In the genomic region with DNA sequence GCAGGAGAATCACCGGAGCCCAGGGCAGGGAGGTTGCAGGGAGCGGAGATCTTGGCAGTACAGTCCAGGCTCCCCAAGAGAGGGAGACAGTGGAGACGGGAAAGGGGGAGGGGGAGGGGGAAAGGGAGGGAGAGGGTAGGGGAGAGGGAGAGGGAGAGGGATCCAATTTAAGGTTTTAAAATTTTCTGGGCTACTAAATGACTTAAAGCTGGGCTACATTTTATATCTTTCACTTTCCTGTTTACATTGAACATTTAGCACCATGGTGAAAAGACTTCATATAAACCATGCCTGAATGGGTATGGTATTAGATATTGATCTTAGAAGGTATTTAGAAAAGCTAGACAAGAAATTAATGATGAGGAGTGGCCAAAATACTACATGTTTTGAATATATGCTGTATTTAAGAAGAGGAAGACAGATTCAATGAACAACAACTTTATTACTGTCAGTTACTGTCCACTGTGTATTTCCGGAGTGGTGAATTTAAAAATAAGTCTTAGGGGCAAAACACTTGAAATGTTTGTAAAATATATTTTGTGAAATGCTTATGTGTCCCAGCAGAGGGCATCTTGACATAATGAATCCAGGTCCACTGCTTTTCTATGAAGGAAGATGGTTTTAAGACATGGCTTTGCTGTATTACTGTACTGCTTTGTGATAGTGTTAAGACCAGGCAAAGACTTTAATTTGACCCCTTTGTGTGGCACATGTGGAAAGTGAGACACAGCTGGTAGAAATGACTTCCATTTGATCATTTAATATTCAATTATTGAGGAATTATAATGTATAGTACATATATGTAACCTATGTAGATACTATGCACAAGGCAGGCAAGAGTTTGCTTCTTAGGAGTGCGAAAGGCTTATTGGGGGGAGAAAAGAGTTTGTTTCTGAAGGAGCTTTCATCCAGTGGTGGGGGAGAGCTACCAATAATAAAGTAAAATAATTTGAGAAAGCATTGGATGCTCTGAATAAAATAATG, we compare ENCODE assay signal across 9 cellular contexts. TPM values are rescaled to one million over a fixed set of nuclear protein-coding genes. Genes with fewer than 3 reads are reported as not detected.
A peak's percentile ranks its signal among the peaks of the same experiment; 100 is the strongest.
DNase-seq lines count a peak whose midpoint lies in the region; ATAC-seq, FAIRE-seq and TF ChIP-seq lines count a peak whose summit lies in the region.
"Had no signal": no experiment of that assay in that cellular context is flagged by ENCODE, and none has a peak within 500 bp of the region (broad histone marks: within the 10 kb centered on the region; RNA-seq: fewer than 3 reads in every experiment).

No MANE protein-coding gene starts in this region.

- POLR2A ChIA-PET in IMR-90 (lab: Charles Lee; ENCODE audit: unreplicated experiment) = no interaction called here
- POLR2A ChIA-PET in H1 (lab: Charles Lee; ENCODE audit: partially characterized antibody) = interaction anchor here (0.6 to 1.1 kb wide), 2 partner anchors 15 to 159 kb away, joined by 3 to 4 read pairs; no protein-coding TSS in a partner anchor
- POLR2A ChIA-PET in activated CD4-positive, alpha-beta memory T cell treated with anti-CD3 and anti-CD28 coated beads for 36 hours (lab: Charles Lee) = no interaction called here

- WGBS in IMR-90 (ENCODE audit: extremely low coverage in 2 of 2, insufficient read length in 1 of 2), 2 experiments = 90% methylated on average over 2 of the region's 5 CpGs; no CpG with 5 or more reads in 1 of the 2 experiments
- WGBS in H1 (ENCODE audit: extremely low coverage in 1 of 2, insufficient coverage in 1 of 2, insufficient read length in 1 of 2, insufficient replicate concordance in 2 of 2, low coverage in 1 of 2, low lambda C conversion rate in 2 of 2, missing lambda C conversion rate in 1 of 2), 2 experiments = 90% methylated on average over 4 of the region's 5 CpGs; no CpG with 5 or more reads in 1 of the 2 experiments

- H3K14ac ChIP-seq in IMR-90 (replicated peaks; ENCODE audit: low read depth, low read length) (no peak overlapping the region), H1 (ENCODE audit: insufficient read length) (no peak overlapping the region)

- peak; percentile 36 for FAIRE-seq in H1 (lab: Jason Lieb, UNC)

- CTCF ChIA-PET in IMR-90 (lab: Yijun Ruan, JAX) = interaction anchor here (0.6 to 1.6 kb wide), 6 partner anchors 34 to 287 kb away, joined by 3 to 9 read pairs (median 3); no protein-coding TSS in a partner anchor
- CTCF ChIA-PET in H1 (lab: Charles Lee; ENCODE audit: partially characterized antibody) = interaction anchor here (0.7 to 2.9 kb wide), 23 partner anchors 8 to 347 kb away, joined by 3 to 21 read pairs (median 3); no protein-coding TSS in a partner anchor
- CTCF ChIA-PET in activated CD4-positive, alpha-beta memory T cell treated with anti-CD3 and anti-CD28 coated beads for 36 hours (lab: Charles Lee) = interaction anchor here (0.6 to 2.6 kb wide), 11 partner anchors 9 to 346 kb away, joined by 3 to 11 read pairs (median 3); no protein-coding TSS in a partner anchor

- H3K27ac ChIP-seq in IMR-90 (ENCODE audit: insufficient read depth, low read length) (no peak overlapping the region), H1 (ENCODE audit: low read depth, low read length) (no peak overlapping the region)

- peaks cover 14% of the 10 kb centered on the region for H3K9me3 ChIP-seq in IMR-90 (ENCODE audit: control insufficient read depth, insufficient read depth, low read length)
- peaks cover 25 to 36% of the 10 kb centered on the region in 2 experiments for H3K9me3 ChIP-seq in H1 (ENCODE audit: insufficient read depth in 2 of 2, low read depth in 1 of 2, low read length in 1 of 2)

- H4K8ac ChIP-seq in IMR-90 (ENCODE audit: low read depth in 2 of 2, low read length in 2 of 2) = no peak overlapping the region
- no peak overlapping the region for H4K8ac ChIP-seq in H1 (ENCODE audit: extremely low read depth, insufficient read depth, low read length)

- H3K9ac ChIP-seq in IMR-90 (ENCODE audit: low read depth, low read length) (no peak overlapping the region; the same call in 1 of the 2 replicates), H1 (replicated peaks in 1 of 4; ENCODE audit: extremely low read depth in 1 of 4, low read depth in 3 of 4, low read length in 3 of 4) (no peak overlapping the region)

- TF ChIP-seq RAD21 in IMR-90 (IDR thresholded peaks at IDR 0.05; ENCODE audit: low read length) (peak; percentile 88), H1 (IDR thresholded peaks at IDR 0.05 in 1 of 2, conservative IDR thresholded peaks at IDR 0.05 in 1 of 2; ENCODE audit: low read depth in 2 of 2, low read length in 2 of 2) (peak; percentile 74)

- H3K27me3 ChIP-seq in IMR-90 (ENCODE audit: control insufficient read depth, insufficient read depth, low read length) (no peaks in the 10 kb centered on the region), H1 (replicated peaks in 1 of 4; ENCODE audit: control insufficient read depth in 3 of 4, extremely low read depth in 1 of 4, insufficient read depth in 3 of 4, low read length in 3 of 4) (no peaks in the 10 kb centered on the region)

- no peak overlapping the region for H3K27ac Mint-ChIP-seq in nephron
- H3K27ac Mint-ChIP-seq in activated CD4-positive, alpha-beta memory T cell treated with anti-CD3 and anti-CD28 coated beads for 36 hours = no peak overlapping the region
- H3K27ac Mint-ChIP-seq: activated B cell treated with CpG ODN at 0.5 μM for 24 hours had no signal

- H3K9me3 Mint-ChIP-seq in nephron = peaks cover 35% of the 10 kb centered on the region
- H3K9me3 Mint-ChIP-seq in activated CD4-positive, alpha-beta memory T cell treated with anti-CD3 and anti-CD28 coated beads for 36 hours = peaks cover 14% of the 10 kb centered on the region

- H3K79me1 ChIP-seq in IMR-90 (ENCODE audit: low read depth in 1 of 2, low read length in 2 of 2) = peaks cover 6 to 17% of the 10 kb centered on the region in 2 experiments
- H3K79me1 ChIP-seq in H1 (ENCODE audit: low read depth, low read length) = 0 out of 2 replicates have a peak, but pooled peaks cover 2% of the 10 kb centered on the region

- H3K4me2 ChIP-seq in IMR-90 (ENCODE audit: low read depth, low read length) (no peak overlapping the region; the same call in 1 of the 2 replicates), H1 (ENCODE audit: insufficient read depth in 1 of 2, low read depth in 2 of 2, low read length in 2 of 2) (0 out of 4 replicates have a peak overlapping the region, but pooled peaks of 1 of the 2 experiments have one; percentile 12)

- H3K4me3 ChIP-seq in IMR-90 (ENCODE audit: insufficient read depth, low read depth, low read length) (no peak overlapping the region), H1 (ENCODE audit: extremely low read depth in 1 of 4, insufficient read depth in 2 of 4, low read depth in 3 of 4, low read length in 4 of 4) (no peak overlapping the region)

- no peak overlapping the region for H2BK12ac ChIP-seq in H1 (ENCODE audit: low read depth, low read length)

- H2BK15ac ChIP-seq in IMR-90 (ENCODE audit: low read depth, low read length) (no peak overlapping the region), H1 (ENCODE audit: low read length) (0 out of 2 replicates have a peak overlapping the region, but pooled peaks have one; percentile 67)

- H2BK20ac ChIP-seq in IMR-90 (ENCODE audit: low read depth, low read length) (no peak overlapping the region), H1 (ENCODE audit: low read length) (no peak overlapping the region)

- H2BK5ac ChIP-seq in IMR-90 (ENCODE audit: low read depth, low read length, poor library complexity, severe bottlenecking) (no peak overlapping the region), H1 (ENCODE audit: low read depth, low read length) (peak overlapping the region; percentile 6; the same call in 1 of the 2 replicates)

- H3K36me3 ChIP-seq in IMR-90 (ENCODE audit: control insufficient read depth, insufficient read depth, low read length) (peaks cover 13% of the 10 kb centered on the region), H1 (ENCODE audit: control insufficient read depth in 2 of 4, insufficient read depth in 4 of 4, low read length in 3 of 4) (peaks cover 0 to 34% (median 11%) of the 10 kb centered on the region in 4 experiments; a peak in 6 of 8 replicates)

- H4K20me1 ChIP-seq in IMR-90 (ENCODE audit: insufficient read depth, low read length) (peaks cover 9% of the 10 kb centered on the region; the same call in 1 of the 2 replicates), H1 (replicated peaks in 1 of 2; ENCODE audit: control insufficient read depth in 1 of 2, insufficient read depth in 2 of 2, low read length in 2 of 2) (peaks cover 0 to 1% of the 10 kb centered on the region in 2 experiments)

- peaks cover 0 to 20% of the 10 kb centered on the region in 2 experiments; a peak in 2 of 4 replicates for H3K79me2 ChIP-seq in H1 (ENCODE audit: control insufficient read depth in 1 of 2, insufficient read depth in 2 of 2, low read length in 2 of 2)

- BruUV-seq in IMR-90 (replicated peaks; lab: Mats Ljungman, UMichigan) = no TSS peak

- no peak overlapping the region for H2BK120ac ChIP-seq in IMR-90 (ENCODE audit: low read depth, low read length)
- H2BK120ac ChIP-seq in H1 (replicated peaks; ENCODE audit: low read depth, low read length) = no peak overlapping the region

- H3K4ac ChIP-seq in IMR-90 (ENCODE audit: low read depth, low read length) (no peak overlapping the region), H1 (replicated peaks; ENCODE audit: insufficient read length, low read depth, low read length) (no peak overlapping the region)

- H3K23ac ChIP-seq in IMR-90 (ENCODE audit: low read depth, low read length) (no peak overlapping the region), H1 (ENCODE audit: insufficient read length) (no peak overlapping the region)

- no peaks in the 10 kb centered on the region for H3K23me2 ChIP-seq in H1 (ENCODE audit: low read depth, low read length)

- peak; percentile 93 for ATAC-seq in IMR-90 (ENCODE audit: low read depth)
- no peak for ATAC-seq in GM21528 (IDR thresholded peaks at IDR 0.05; ENCODE audit: low FRiP score, unreplicated experiment)

- dilution Hi-C loops in IMR-90 (cut with HindIII; ENCODE audit: low sequenced_read_pairs, unreplicated experiment) = no loop called here

- no peak overlapping the region for H3K56ac ChIP-seq in IMR-90 (ENCODE audit: extremely low read depth, insufficient read depth, low read length)
- no peak overlapping the region for H3K56ac ChIP-seq in H1 (replicated peaks; ENCODE audit: insufficient read length, low read depth, low read length)

- no peak for TF ChIP-seq EP300 in H1 (IDR thresholded peaks at IDR 0.05; ENCODE audit: borderline replicate concordance in 1 of 2, low read depth in 2 of 2, low read length in 2 of 2)

- H4K5ac ChIP-seq in IMR-90 (ENCODE audit: low read depth, low read length) (no peak overlapping the region), H1 (ENCODE audit: insufficient read length, low read depth, low read length) (no peak overlapping the region)

- H2AFZ ChIP-seq in IMR-90 (replicated peaks; ENCODE audit: low read length, poor library complexity) (no peak overlapping the region), H1 (ENCODE audit: low read length) (no peak overlapping the region)

- intact Hi-C loops in IMR-90 (cut with micrococcal nuclease) = loop anchor here (1.0 kb wide), 2 partner anchors 161 to 346 kb away; no protein-coding TSS in a partner anchor
- intact Hi-C loops in activated CD4-positive, alpha-beta memory T cell treated with anti-CD3 and anti-CD28 coated beads for 36 hours (cut with micrococcal nuclease) = loop anchor here (1.0 kb wide), 3 partner anchors 161 to 346 kb away; no protein-coding TSS in a partner anchor

- peaks cover 58% of the 10 kb centered on the region for H3K36me3 Mint-ChIP-seq in nephron (ENCODE audit: low read depth)
- H3K36me3 Mint-ChIP-seq in activated CD4-positive, alpha-beta memory T cell treated with anti-CD3 and anti-CD28 coated beads for 36 hours = peaks cover 34% of the 10 kb centered on the region

- no peak overlapping the region for H3K18ac ChIP-seq in IMR-90 (ENCODE audit: low read depth, low read length)
- H3K18ac ChIP-seq in H1 (ENCODE audit: extremely low read depth, low read length) = no peak overlapping the region

- peak; percentile 78 for TF ChIP-seq CTCF in IMR-90 (conservative IDR thresholded peaks at IDR 0.05; ENCODE audit: low read depth, low read length)
- TF ChIP-seq CTCF in H1 (IDR thresholded peaks at IDR 0.05; ENCODE audit: control extremely low read depth in 1 of 3, insufficient read depth in 1 of 3, low read depth in 1 of 3, low read length in 3 of 3) = peak in 2 of 3 experiments; percentile 49 to 54; a peak in 2 of 4 replicates
- TF ChIP-seq CTCF in nephron (IDR thresholded peaks at IDR 0.05; ENCODE audit: unreplicated experiment in 3 of 3) = peak; percentile 49 to 56 (median 51)

- peaks cover 4% of the 10 kb centered on the region for H3K27me3 Mint-ChIP-seq in nephron (ENCODE audit: low read depth)
- no peaks in the 10 kb centered on the region for H3K27me3 Mint-ChIP-seq in activated CD4-positive, alpha-beta memory T cell treated with anti-CD3 and anti-CD28 coated beads for 36 hours
- H3K27me3 Mint-ChIP-seq: activated B cell treated with CpG ODN at 0.5 μM for 24 hours had no signal

- H2AK9ac ChIP-seq in IMR-90 (replicated peaks; ENCODE audit: low read depth, low read length, poor library complexity) = no peak overlapping the region

- DNase-seq in DMS79 (lab: John Stamatoyannopoulos, UW) (peak; percentile 60), IMR-90 (peak; percentile 83), OCI-M2 (lab: John Stamatoyannopoulos, UW; ENCODE audit: unreplicated experiment) (peak; percentile 33), H1 (ENCODE audit: low read depth in 1 of 2, low spot score in 2 of 2) (no peak), NCI-H1048 (lab: John Stamatoyannopoulos, UW) (no peak)
- DNase-seq in activated CD4-positive, alpha-beta memory T cell treated with anti-CD3 and anti-CD28 coated beads for 36 hours = no peak
- DNase-seq: activated B cell treated with CpG ODN at 0.5 μM for 24 hours had no signal

- no peaks in the 10 kb centered on the region for H3K9me1 ChIP-seq in IMR-90 (ENCODE audit: insufficient read depth, low read length)

- no peak overlapping the region for H3K4me3 Mint-ChIP-seq in nephron
- no peak overlapping the region for H3K4me3 Mint-ChIP-seq in activated CD4-positive, alpha-beta memory T cell treated with anti-CD3 and anti-CD28 coated beads for 36 hours
- H3K4me3 Mint-ChIP-seq: activated B cell treated with CpG ODN at 0.5 μM for 24 hours had no signal

- H3K4me1 ChIP-seq in IMR-90 (ENCODE audit: control insufficient read depth, insufficient read depth, low read length) (peaks cover 4% of the 10 kb centered on the region; the same call in 1 of the 2 replicates), H1 (replicated peaks in 1 of 4; ENCODE audit: control insufficient read depth in 3 of 4, insufficient read depth in 4 of 4, low read length in 3 of 4) (peaks cover 0 to 12% (median 3%) of the 10 kb centered on the region in 4 experiments; a peak in 4 of 7 replicates)

- peaks cover 6% of the 10 kb centered on the region for H3K4me1 Mint-ChIP-seq in nephron
- peaks cover 2% of the 10 kb centered on the region for H3K4me1 Mint-ChIP-seq in activated CD4-positive, alpha-beta memory T cell treated with anti-CD3 and anti-CD28 coated beads for 36 hours (ENCODE audit: low read depth)
- H3K4me1 Mint-ChIP-seq: activated B cell treated with CpG ODN at 0.5 μM for 24 hours had no signal

- TF ChIP-seq POLR2A in IMR-90 (IDR thresholded peaks at IDR 0.05; ENCODE audit: low read depth, low read length) (no peak), H1 (IDR thresholded peaks at IDR 0.05; ENCODE audit: control extremely low read depth in 1 of 2, low read depth in 2 of 2, low read length in 2 of 2) (no peak)

- in situ Hi-C loops in IMR-90 (cut with MboI; ENCODE audit: low sequenced_read_pairs) = loop anchor here (5.0 kb wide), 2 partner anchors 158 to 348 kb away; no protein-coding TSS in a partner anchor

- H4K91ac ChIP-seq in IMR-90 (ENCODE audit: insufficient read depth, low read depth, low read length) (no peak overlapping the region), H1 (replicated peaks; ENCODE audit: insufficient read length, low read length) (no peak overlapping the region)

- H2AK5ac ChIP-seq in IMR-90 (ENCODE audit: low read depth, low read length) (no peak overlapping the region), H1 (ENCODE audit: low read depth, low read length) (no peak overlapping the region)

RNA-seq across cellular contexts. Expression of a gene that starts 52.8 kb away (rescaled TPM):
- 12.2 and 15.8 TPM in 2 replicates for total RNA-seq in IMR-90 (2012; rRNA removed)
- polyA plus RNA-seq in IMR-90 (2012; rRNA removed) (7.8 and 11.4 TPM in 2 replicates), H1 (2011; rRNA removed) (17.7 and 18.2 TPM in 2 replicates)
- polyA plus RNA-seq in IMR-90 (2012; cell fraction: cytosol; rRNA removed) = 4.4 and 5.5 TPM in 2 replicates
- polyA plus RNA-seq in IMR-90 (2012; cell fraction: nucleus; rRNA removed; ENCODE audit: low replicate concordance) = 14.2 and 21.3 TPM in 2 replicates
- 16.7 and 21.4 TPM in 2 replicates for total RNA-seq in H1 (2021; fragmentation: NEBNext Ultra II Directional; extraction: Animal tissue kit (Norgen Biotek cat#: 25700))
- polyA plus RNA-seq in H1 (2011; cell fraction: cytosol; rRNA removed) = 18.9 TPM
- 27.0 TPM for polyA plus RNA-seq in H1 (2011; cell fraction: nucleus; rRNA removed)
- polyA plus RNA-seq in H1 (2012, experiment 1 of 2) = 12.4 to 17.7 TPM (median 16.5 TPM) in 4 replicates
- 8.7 TPM for polyA plus RNA-seq in H1 (2012, experiment 2 of 2)
- polyA plus RNA-seq in H1 (2013, experiment 1 of 2) = 7.2 TPM
- polyA plus RNA-seq in H1 (2013, experiment 2 of 2) = 7.3 TPM
- polyA minus RNA-seq in H1 (2011; rRNA and poly(A)+ RNA removed) = 62.8 and 78.0 TPM in 2 replicates
- 21.5 TPM for polyA minus RNA-seq in H1 (2011; cell fraction: cytosol; rRNA and poly(A)+ RNA removed)
- polyA minus RNA-seq in H1 (2011; cell fraction: nucleus; rRNA and poly(A)+ RNA removed) = 55.4 TPM
- total RNA-seq in activated CD4-positive, alpha-beta memory T cell treated with anti-CD3 and anti-CD28 coated beads for 36 hours = 10 to 100 TPM; 19.9 to 20.4 TPM

Comparison
In these comparisons a context has a peak if more than half of its experiments do, and no peak if none do; other contexts are left out.
1. DNase-seq: peak in DMS79 (single experiment), IMR-90 (single experiment) and OCI-M2 (single experiment); none in H1 (0 of 2), NCI-H1048 (single experiment) and activated CD4-positive, alpha-beta memory T cell treated with anti-CD3 and anti-CD28 coated beads for 36 hours (single experiment).
2. Peak in every context shown above with its lines, with median percentiles within 50 percentile points of each other: CTCF ChIP-seq.